1 cellular context compared by ENCODE assay signal in the genomic region with DNA sequence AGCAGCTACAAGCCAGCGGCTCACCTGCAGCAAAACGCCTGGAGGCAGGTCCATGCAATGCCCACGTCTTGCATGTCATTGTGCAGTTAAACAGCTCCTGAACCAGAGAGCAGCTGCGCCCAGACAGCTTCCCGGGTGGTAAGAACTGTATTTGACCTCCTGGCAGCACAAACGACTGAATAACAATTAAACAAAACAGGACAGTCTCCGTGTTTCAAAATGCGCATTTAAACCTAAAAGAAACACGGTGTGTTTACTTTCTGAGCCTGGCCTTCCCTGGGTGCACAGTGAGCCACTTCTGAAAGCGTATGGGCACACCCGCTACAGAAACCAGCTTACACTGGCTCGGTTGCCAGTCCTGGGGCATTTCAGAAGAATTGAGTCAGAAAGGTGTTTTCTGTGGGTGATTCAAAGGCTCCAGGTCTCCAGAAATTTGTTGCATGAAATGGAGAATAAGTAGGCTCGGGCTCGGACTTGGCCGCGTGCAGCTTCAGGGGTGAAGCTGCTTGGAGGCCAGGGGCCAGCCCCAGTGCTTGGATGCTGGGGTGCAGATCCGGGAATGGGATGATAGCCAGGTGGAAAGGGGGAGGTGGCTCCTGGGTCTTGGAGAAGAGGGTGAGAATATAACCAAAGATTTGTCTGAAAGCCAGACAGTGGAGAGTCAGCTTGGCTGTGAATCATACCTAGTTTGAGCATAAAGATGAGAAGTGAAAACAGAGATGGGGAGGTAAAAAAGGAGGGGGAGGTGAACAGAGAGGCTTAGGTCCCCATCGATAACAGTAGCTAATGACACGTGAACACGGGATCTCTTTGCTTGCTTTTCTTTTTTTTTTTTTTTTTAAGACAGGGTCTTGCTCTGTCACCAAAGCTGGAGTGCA.
TF ChIP-seq lines count a peak whose summit lies in the region.

No MANE protein-coding gene starts in this region.

TF ChIP-seq in WTC11, 78 proteins besides CTCF, POLR2A, EP300 and RAD21:
- TF ChIP-seq NR1H2 (CRISPR knock-in tag; IDR thresholded peaks at IDR 0.05): no peak
- TF ChIP-seq, protein P1, sequence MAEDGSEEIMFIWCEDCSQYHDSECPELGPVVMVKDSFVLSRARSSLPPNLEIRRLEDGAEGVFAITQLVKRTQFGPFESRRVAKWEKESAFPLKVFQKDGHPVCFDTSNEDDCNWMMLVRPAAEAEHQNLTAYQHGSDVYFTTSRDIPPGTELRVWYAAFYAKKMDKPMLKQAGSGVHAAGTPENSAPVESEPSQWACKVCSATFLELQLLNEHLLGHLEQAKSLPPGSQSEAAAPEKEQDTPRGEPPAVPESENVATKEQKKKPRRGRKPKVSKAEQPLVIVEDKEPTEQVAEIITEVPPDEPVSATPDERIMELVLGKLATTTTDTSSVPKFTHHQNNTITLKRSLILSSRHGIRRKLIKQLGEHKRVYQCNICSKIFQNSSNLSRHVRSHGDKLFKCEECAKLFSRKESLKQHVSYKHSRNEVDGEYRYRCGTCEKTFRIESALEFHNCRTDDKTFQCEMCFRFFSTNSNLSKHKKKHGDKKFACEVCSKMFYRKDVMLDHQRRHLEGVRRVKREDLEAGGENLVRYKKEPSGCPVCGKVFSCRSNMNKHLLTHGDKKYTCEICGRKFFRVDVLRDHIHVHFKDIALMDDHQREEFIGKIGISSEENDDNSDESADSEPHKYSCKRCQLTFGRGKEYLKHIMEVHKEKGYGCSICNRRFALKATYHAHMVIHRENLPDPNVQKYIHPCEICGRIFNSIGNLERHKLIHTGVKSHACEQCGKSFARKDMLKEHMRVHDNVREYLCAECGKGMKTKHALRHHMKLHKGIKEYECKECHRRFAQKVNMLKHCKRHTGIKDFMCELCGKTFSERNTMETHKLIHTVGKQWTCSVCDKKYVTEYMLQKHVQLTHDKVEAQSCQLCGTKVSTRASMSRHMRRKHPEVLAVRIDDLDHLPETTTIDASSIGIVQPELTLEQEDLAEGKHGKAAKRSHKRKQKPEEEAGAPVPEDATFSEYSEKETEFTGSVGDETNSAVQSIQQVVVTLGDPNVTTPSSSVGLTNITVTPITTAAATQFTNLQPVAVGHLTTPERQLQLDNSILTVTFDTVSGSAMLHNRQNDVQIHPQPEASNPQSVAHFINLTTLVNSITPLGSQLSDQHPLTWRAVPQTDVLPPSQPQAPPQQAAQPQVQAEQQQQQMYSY (CRISPR knock-in tag; IDR thresholded peaks at IDR 0.05): no peak
- TF ChIP-seq ZNF263 (CRISPR knock-in tag; IDR thresholded peaks at IDR 0.05; ENCODE audit: low read depth): no peak
- TF ChIP-seq NR3C1 (CRISPR knock-in tag; conservative IDR thresholded peaks at IDR 0.05; ENCODE audit: low read depth): no peak
- TF ChIP-seq TP53 (CRISPR knock-in tag; IDR thresholded peaks at IDR 0.05): no peak
- TF ChIP-seq, protein P2, sequence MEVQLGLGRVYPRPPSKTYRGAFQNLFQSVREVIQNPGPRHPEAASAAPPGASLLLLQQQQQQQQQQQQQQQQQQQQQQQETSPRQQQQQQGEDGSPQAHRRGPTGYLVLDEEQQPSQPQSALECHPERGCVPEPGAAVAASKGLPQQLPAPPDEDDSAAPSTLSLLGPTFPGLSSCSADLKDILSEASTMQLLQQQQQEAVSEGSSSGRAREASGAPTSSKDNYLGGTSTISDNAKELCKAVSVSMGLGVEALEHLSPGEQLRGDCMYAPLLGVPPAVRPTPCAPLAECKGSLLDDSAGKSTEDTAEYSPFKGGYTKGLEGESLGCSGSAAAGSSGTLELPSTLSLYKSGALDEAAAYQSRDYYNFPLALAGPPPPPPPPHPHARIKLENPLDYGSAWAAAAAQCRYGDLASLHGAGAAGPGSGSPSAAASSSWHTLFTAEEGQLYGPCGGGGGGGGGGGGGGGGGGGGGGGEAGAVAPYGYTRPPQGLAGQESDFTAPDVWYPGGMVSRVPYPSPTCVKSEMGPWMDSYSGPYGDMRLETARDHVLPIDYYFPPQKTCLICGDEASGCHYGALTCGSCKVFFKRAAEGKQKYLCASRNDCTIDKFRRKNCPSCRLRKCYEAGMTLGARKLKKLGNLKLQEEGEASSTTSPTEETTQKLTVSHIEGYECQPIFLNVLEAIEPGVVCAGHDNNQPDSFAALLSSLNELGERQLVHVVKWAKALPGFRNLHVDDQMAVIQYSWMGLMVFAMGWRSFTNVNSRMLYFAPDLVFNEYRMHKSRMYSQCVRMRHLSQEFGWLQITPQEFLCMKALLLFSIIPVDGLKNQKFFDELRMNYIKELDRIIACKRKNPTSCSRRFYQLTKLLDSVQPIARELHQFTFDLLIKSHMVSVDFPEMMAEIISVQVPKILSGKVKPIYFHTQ (CRISPR knock-in tag; IDR thresholded peaks at IDR 0.05): no peak
- TF ChIP-seq, protein P3, sequence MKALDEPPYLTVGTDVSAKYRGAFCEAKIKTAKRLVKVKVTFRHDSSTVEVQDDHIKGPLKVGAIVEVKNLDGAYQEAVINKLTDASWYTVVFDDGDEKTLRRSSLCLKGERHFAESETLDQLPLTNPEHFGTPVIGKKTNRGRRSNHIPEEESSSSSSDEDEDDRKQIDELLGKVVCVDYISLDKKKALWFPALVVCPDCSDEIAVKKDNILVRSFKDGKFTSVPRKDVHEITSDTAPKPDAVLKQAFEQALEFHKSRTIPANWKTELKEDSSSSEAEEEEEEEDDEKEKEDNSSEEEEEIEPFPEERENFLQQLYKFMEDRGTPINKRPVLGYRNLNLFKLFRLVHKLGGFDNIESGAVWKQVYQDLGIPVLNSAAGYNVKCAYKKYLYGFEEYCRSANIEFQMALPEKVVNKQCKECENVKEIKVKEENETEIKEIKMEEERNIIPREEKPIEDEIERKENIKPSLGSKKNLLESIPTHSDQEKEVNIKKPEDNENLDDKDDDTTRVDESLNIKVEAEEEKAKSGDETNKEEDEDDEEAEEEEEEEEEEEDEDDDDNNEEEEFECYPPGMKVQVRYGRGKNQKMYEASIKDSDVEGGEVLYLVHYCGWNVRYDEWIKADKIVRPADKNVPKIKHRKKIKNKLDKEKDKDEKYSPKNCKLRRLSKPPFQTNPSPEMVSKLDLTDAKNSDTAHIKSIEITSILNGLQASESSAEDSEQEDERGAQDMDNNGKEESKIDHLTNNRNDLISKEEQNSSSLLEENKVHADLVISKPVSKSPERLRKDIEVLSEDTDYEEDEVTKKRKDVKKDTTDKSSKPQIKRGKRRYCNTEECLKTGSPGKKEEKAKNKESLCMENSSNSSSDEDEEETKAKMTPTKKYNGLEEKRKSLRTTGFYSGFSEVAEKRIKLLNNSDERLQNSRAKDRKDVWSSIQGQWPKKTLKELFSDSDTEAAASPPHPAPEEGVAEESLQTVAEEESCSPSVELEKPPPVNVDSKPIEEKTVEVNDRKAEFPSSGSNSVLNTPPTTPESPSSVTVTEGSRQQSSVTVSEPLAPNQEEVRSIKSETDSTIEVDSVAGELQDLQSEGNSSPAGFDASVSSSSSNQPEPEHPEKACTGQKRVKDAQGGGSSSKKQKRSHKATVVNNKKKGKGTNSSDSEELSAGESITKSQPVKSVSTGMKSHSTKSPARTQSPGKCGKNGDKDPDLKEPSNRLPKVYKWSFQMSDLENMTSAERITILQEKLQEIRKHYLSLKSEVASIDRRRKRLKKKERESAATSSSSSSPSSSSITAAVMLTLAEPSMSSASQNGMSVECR (CRISPR knock-in tag; IDR thresholded peaks at IDR 0.05; ENCODE audit: borderline replicate concordance): no peak
- TF ChIP-seq, protein P4, sequence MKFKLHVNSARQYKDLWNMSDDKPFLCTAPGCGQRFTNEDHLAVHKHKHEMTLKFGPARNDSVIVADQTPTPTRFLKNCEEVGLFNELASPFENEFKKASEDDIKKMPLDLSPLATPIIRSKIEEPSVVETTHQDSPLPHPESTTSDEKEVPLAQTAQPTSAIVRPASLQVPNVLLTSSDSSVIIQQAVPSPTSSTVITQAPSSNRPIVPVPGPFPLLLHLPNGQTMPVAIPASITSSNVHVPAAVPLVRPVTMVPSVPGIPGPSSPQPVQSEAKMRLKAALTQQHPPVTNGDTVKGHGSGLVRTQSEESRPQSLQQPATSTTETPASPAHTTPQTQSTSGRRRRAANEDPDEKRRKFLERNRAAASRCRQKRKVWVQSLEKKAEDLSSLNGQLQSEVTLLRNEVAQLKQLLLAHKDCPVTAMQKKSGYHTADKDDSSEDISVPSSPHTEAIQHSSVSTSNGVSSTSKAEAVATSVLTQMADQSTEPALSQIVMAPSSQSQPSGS (CRISPR knock-in tag; IDR thresholded peaks at IDR 0.05; ENCODE audit: borderline replicate concordance, low read depth): no peak
- TF ChIP-seq ZNF121 (CRISPR knock-in tag; IDR thresholded peaks at IDR 0.05): no peak
